Comparison of ENCODE assay signal across 10 cellular contexts in genomic region chr10:13529714-13529973, GRCh38. TPM values are rescaled to one million over a fixed set of nuclear protein-coding genes. Genes with fewer than 3 reads are reported as not detected.
A peak's percentile ranks its signal among the peaks of the same experiment; 100 is the strongest.
DNase-seq lines count a peak whose midpoint lies in the region; FAIRE-seq and TF ChIP-seq lines count a peak whose summit lies in the region.
"Had no signal": no experiment of that assay in that cellular context is flagged by ENCODE, and none has a peak within 500 bp of the region (broad histone marks: within the 10 kb centered on the region; RNA-seq: fewer than 3 reads in every experiment).

No MANE protein-coding gene starts in this region.

- DNase-seq in H54 (ENCODE audit: insufficient read length, low spot score) (no peak), WERI-Rb-1 (no peak), skeletal muscle cell (ENCODE audit: low read depth) (no peak), NCI-H2081 treated with DMSO at 0.1 percent for 48 hours (lab: John Stamatoyannopoulos, UW) (no peak), NCI-H82 (lab: John Stamatoyannopoulos, UW) (no peak), DMS79 (lab: John Stamatoyannopoulos, UW) (no peak), dermis blood vessel endothelial cell (no peak)
- DNase-seq: PC-9 had no signal

- FAIRE-seq in H54 (lab: Jason Lieb, UNC): peak; percentile 52
- FAIRE-seq: GM12878 had no signal

- no peaks in the 10 kb centered on the region for H3K27me3 ChIP-seq in WERI-Rb-1 (ENCODE audit: insufficient read depth, low read depth, severe bottlenecking)

- H3K27ac ChIP-seq in WERI-Rb-1: no peak overlapping the region
- H3K27ac ChIP-seq: PC-9 had no signal

- H3K9me3 ChIP-seq in WERI-Rb-1 (ENCODE audit: severe bottlenecking) (no peaks in the 10 kb centered on the region), iPS-18c (ENCODE audit: control insufficient read depth, insufficient read depth, low read length) (no peaks in the 10 kb centered on the region)

- no peak for TF ChIP-seq CTCF in WERI-Rb-1 (IDR thresholded peaks at IDR 0.05; ENCODE audit: low read depth, low read length)

- H3K4me3 ChIP-seq in WERI-Rb-1 (ENCODE audit: low read depth, low read length) (peak overlapping the region; percentile 61), iPS-18c (ENCODE audit: insufficient read depth, low read depth, low read length) (peak overlapping the region; percentile 53; the same call in 1 of the 2 replicates), skeletal muscle cell (ENCODE audit: low read depth, low read length) (peak overlapping the region; percentile 48)
- H3K4me3 ChIP-seq: GM12878, PC-9 had no signal

- TF ChIP-seq POLR2A in H54 (IDR thresholded peaks at IDR 0.05; ENCODE audit: low read depth, low read length): no peak

- H3K36me3 ChIP-seq in WERI-Rb-1: no peaks in the 10 kb centered on the region

RNA-seq across cellular contexts. Expression of gene BEND7, which starts 0.8 kb away (rescaled TPM):
- total RNA-seq in dermis blood vessel endothelial cell: 14.2 and 15.3 TPM in 2 replicates
- total RNA-seq: GM12878 had no signal

RNA-seq across cellular contexts. Expression of gene PRPF18, which starts 57.1 kb away (rescaled TPM):
- 43.6 and 44.1 TPM in 2 replicates for total RNA-seq in dermis blood vessel endothelial cell
